Comparison of ENCODE assay signal across 1 cellular context in genomic region chr7:84906889-84907288, GRCh38.
TF ChIP-seq lines count a peak whose summit lies in the region.

No MANE protein-coding gene starts in this region.

TF ChIP-seq in K562, 482 proteins besides CTCF, POLR2A, EP300 and RAD21 (continued from another document):
- no peak for TF ChIP-seq TRIM28 (IDR thresholded peaks at IDR 0.05)
